23 cellular contexts compared by ENCODE assay signal in the genomic region with DNA sequence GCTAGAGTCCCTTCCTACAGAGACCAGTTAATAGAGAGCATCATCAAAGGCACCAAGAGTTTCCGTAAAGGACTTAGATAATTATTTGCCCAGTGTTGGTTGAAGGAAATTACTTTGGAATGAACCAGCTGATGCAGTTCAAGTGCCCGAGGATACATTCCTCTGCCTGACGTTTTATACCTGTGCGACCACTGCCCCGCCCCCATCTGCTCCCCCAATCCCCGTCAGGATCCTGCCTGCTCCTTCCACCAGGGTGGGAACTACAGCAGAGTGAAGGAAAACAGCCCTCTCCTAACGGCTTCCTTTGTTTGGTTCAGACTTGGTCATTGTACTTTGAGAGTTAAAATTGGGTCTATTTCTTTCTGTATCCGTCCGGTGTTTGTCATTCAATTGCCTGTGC.
"Had no signal": no experiment of that assay in that cellular context is flagged by ENCODE, and none has a peak within 500 bp of the region (broad histone marks: within the 10 kb centered on the region; RNA-seq: fewer than 3 reads in every experiment).

No MANE protein-coding gene starts in this region.

- H3K27me3 Mint-ChIP-seq: natural killer cell treated with Interleukin-12 subunit alpha and Interleukin-12 subunit beta and Interleukin-15 and Interleukin-18, amount 100 ng/mL, for 72 hours had no signal

- H3K9me3 Mint-ChIP-seq: natural killer cell treated with Interleukin-12 subunit alpha and Interleukin-12 subunit beta and Interleukin-15 and Interleukin-18, amount 100 ng/mL, for 72 hours had no signal

- H3K36me3 Mint-ChIP-seq: activated naive CD8-positive, alpha-beta T cell; natural killer cell treated with Interleukin-12 subunit alpha and Interleukin-12 subunit beta and Interleukin-15 and Interleukin-18, amount 100 ng/mL, for 72 hours had no signal

- H3K36me3 ChIP-seq: lower lobe of right lung, ovary, transverse colon had no signal

- H3K27ac Mint-ChIP-seq: activated naive CD8-positive, alpha-beta T cell; natural killer cell treated with Interleukin-12 subunit alpha and Interleukin-12 subunit beta and Interleukin-15 and Interleukin-18, amount 100 ng/mL, for 72 hours; progenitor cell of endocrine pancreas had no signal

- DNase-seq: activated CD4-positive, alpha-beta T cell treated with anti-CD3 and anti-CD28 coated beads for 4 hours; activated CD4-positive, alpha-beta T cell treated with anti-CD3 and anti-CD28 coated beads, Interleukin-2, amount 50 U/mL, for 4 hours; activated CD8-positive, alpha-beta memory T cell treated with anti-CD3 and anti-CD28 coated beads for 24 hours; activated effector memory CD4-positive, alpha-beta T cell treated with Interleukin-2 at 50 U/mL for 16 hours; activated naive CD4-positive, alpha-beta T cell treated with Interleukin-2 at 50 U/mL for 16 hours; anterior cingulate cortex; dermis blood vessel endothelial cell; effector CD4-positive, alpha-beta T cell; lower lobe of right lung; mucosa of descending colon; ovary; retina; stimulated activated CD4-positive, alpha-beta T cell treated with anti-CD3 and anti-CD28 coated beads, Interleukin-12 subunit alpha, Interleukin-12 subunit beta, amount 100 ng/mL, for 4 hours; stimulated activated CD4-positive, alpha-beta T cell treated with anti-CD3 and anti-CD28 coated beads, Interleukin-4, amount 100 ng/mL, for 1 hour; stimulated activated naive CD8-positive, alpha-beta T cell treated with anti-CD3 and anti-CD28 coated beads, Interleukin-15, Interleukin-2, amounts not matched to agents 100 U/mL and 50 U/mL, for 24 hours; testis; transverse colon had no signal

- H3K27me3 ChIP-seq: ovary, testis, transverse colon had no signal

- ATAC-seq: left lobe of liver; lower lobe of right lung; mucosa of descending colon; natural killer cell treated with Interleukin-12 subunit alpha and Interleukin-12 subunit beta and Interleukin-15 and Interleukin-18, amount 100 ng/mL, for 72 hours; sciatic nerve; stimulated activated naive CD8-positive, alpha-beta T cell treated with anti-CD3 and anti-CD28 coated beads, Interleukin-15, Interleukin-2, amounts not matched to agents 100 U/mL and 50 U/mL, for 24 hours had no signal

- H3K4me3 ChIP-seq: lower lobe of right lung, mucosa of descending colon, ovary, skin epidermis, testis, transverse colon had no signal

- H3K4me3 Mint-ChIP-seq: activated naive CD8-positive, alpha-beta T cell; natural killer cell treated with Interleukin-12 subunit alpha and Interleukin-12 subunit beta and Interleukin-15 and Interleukin-18, amount 100 ng/mL, for 72 hours had no signal

- H3K27ac ChIP-seq: lower lobe of right lung, ovary, skin epidermis, testis, transverse colon had no signal
